Comparison of ENCODE assay signal across 23 cellular contexts in the genomic region with DNA sequence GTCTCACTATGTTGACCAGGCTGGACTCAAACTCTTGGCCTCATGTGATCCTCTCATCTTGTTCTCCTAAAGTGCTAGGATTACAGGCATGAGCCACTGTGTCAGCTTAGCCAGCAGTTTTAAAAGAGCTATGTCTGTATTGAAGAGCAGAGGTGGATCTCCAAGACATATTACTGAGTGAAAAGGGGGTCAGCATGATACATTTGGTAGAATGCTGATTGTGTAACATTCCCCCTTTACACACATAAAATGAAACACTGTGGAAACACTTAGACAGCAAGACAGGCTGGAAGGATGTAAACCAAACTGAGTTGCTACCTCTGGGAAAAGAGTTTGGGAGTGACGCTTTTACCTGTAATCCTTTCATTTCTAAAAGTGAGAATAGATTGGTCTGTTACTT. TPM values are rescaled to one million over a fixed set of nuclear protein-coding genes. Genes with fewer than 3 reads are reported as not detected.
"Had no signal": no experiment of that assay in that cellular context is flagged by ENCODE, and none has a peak within 500 bp of the region (broad histone marks: within the 10 kb centered on the region; RNA-seq: fewer than 3 reads in every experiment).

No MANE protein-coding gene starts in this region.

- H3K4me1 Mint-ChIP-seq: immature natural killer cell had no signal

- ATAC-seq: effector memory CD8-positive, alpha-beta T cell; gastroesophageal sphincter; left cardiac atrium; left ventricle myocardium superior had no signal

- H3K27ac ChIP-seq: epithelial cell of prostate, thyroid gland had no signal

- DNase-seq: effector memory CD8-positive, alpha-beta T cell; glutamatergic neuron; immature natural killer cell; kidney; left cardiac atrium; left ventricle myocardium superior; mesendoderm; naive B cell; posterior cingulate gyrus; small intestine; stimulated activated CD4-positive, alpha-beta T cell treated with anti-CD3 and anti-CD28 coated beads, Interleukin-12 subunit alpha, Interleukin-12 subunit beta, amount 100 ng/mL, for 4 hours; stimulated activated naive CD4-positive, alpha-beta T cell; stomach; thyroid gland had no signal

- H3K27ac Mint-ChIP-seq: effector memory CD8-positive, alpha-beta T cell; naive B cell had no signal

- H3K4me3 Mint-ChIP-seq: central memory CD8-positive, alpha-beta T cell; effector memory CD8-positive, alpha-beta T cell; immature natural killer cell; naive B cell had no signal

- H3K4me3 ChIP-seq: esophagus muscularis mucosa, gastroesophageal sphincter, lung, stomach, thyroid gland had no signal

- FAIRE-seq: kidney, small intestine, urothelium cell line had no signal

- H3K9me3 ChIP-seq: esophagus muscularis mucosa, gastroesophageal sphincter, stomach, thyroid gland had no signal

- H3K9me3 Mint-ChIP-seq: central memory CD8-positive, alpha-beta T cell; effector memory CD8-positive, alpha-beta T cell; immature natural killer cell; naive B cell; neural crest cell; type B pancreatic cell had no signal

- H3K36me3 ChIP-seq: esophagus muscularis mucosa, gastroesophageal sphincter, stomach, thyroid gland had no signal

- H3K36me3 Mint-ChIP-seq: immature natural killer cell, naive B cell, type B pancreatic cell had no signal

- H3K27me3 ChIP-seq: thyroid gland had no signal

RNA-seq across cellular contexts. Expression of a gene that starts 1.7 kb away (rescaled TPM):
- total RNA-seq: pulmonary artery endothelial cell had no signal
